ENCODE assay signal across 8 cellular contexts in genomic region chr7:90244565-90244908, GRCh38. TPM values are rescaled to one million over a fixed set of nuclear protein-coding genes. Genes with fewer than 3 reads are reported as not detected.
DNase-seq lines count a peak whose midpoint lies in the region; ATAC-seq and TF ChIP-seq lines count a peak whose summit lies in the region.

No MANE protein-coding gene starts in this region.

- peaks cover 44% of the 10 kb centered on the region for H3K27me3 Mint-ChIP-seq in activated CD4-positive, alpha-beta T cell treated with anti-CD3 and anti-CD28 coated beads, Interleukin-2, amount 10 ng/mL, durations not matched to agents 24 days and 14 days
- peaks cover 22% of the 10 kb centered on the region for H3K27me3 Mint-ChIP-seq in activated naive CD8-positive, alpha-beta T cell

- H3K4me1 ChIP-seq in left lung (peaks cover 0 to 11% of the 10 kb centered on the region in 2 donors), thoracic aorta (ENCODE audit: control insufficient read depth in 1 of 2, low read depth in 2 of 2) (peaks cover 5 to 19% of the 10 kb centered on the region in 2 donors)

- H3K9me3 ChIP-seq in left lung (no peaks in the 10 kb centered on the region), thoracic aorta (no peaks in the 10 kb centered on the region)

- intact Hi-C loops in activated CD4-positive, alpha-beta T cell treated with anti-CD3 and anti-CD28 coated beads, Interleukin-2, amount 10 ng/mL, durations not matched to agents 24 days and 14 days (cut with micrococcal nuclease) = loop anchor here (2.0 to 10.0 kb wide), 2 partner anchors 66 to 350 kb away; partner anchors contain the start of gene CDK14
- intact Hi-C loops in left lung (cut with DNase I) = no loop called here

- no peaks in the 10 kb centered on the region for H3K36me3 Mint-ChIP-seq in activated CD4-positive, alpha-beta T cell treated with anti-CD3 and anti-CD28 coated beads, Interleukin-2, amount 10 ng/mL, durations not matched to agents 24 days and 14 days (ENCODE audit: low read depth)
- no peaks in the 10 kb centered on the region for H3K36me3 Mint-ChIP-seq in activated naive CD8-positive, alpha-beta T cell

- H3K9me3 Mint-ChIP-seq in activated CD4-positive, alpha-beta T cell treated with anti-CD3 and anti-CD28 coated beads, Interleukin-2, amount 10 ng/mL, durations not matched to agents 24 days and 14 days = no peaks in the 10 kb centered on the region
- no peaks in the 10 kb centered on the region for H3K9me3 Mint-ChIP-seq in activated naive CD8-positive, alpha-beta T cell (ENCODE audit: low read depth)

- H3K4me3 Mint-ChIP-seq in activated CD4-positive, alpha-beta T cell treated with anti-CD3 and anti-CD28 coated beads, Interleukin-2, amount 10 ng/mL, durations not matched to agents 24 days and 14 days = peak overlapping the region; percentile 85
- peak overlapping the region; percentile 95 for H3K4me3 Mint-ChIP-seq in activated naive CD8-positive, alpha-beta T cell

- no peak for DNase-seq in activated CD4-positive, alpha-beta T cell treated with anti-CD3 and anti-CD28 coated beads, Interleukin-2, amount 10 ng/mL, durations not matched to agents 24 days and 14 days
- DNase-seq in activated CD4-positive, alpha-beta T cell treated with anti-CD3 and anti-CD28 coated beads for 4 hours = no peak
- DNase-seq in left lung (no peak), thoracic aorta (ENCODE audit: low spot score) (no peak), H4 (ENCODE audit: low spot score) (no peak), NCI-H2196 (lab: John Stamatoyannopoulos, UW; ENCODE audit: unreplicated experiment) (no peak)

- H3K27ac ChIP-seq in left lung (peak overlapping the region; percentile 34 to 55), thoracic aorta (no peak overlapping the region)

- H3K27ac Mint-ChIP-seq in activated CD4-positive, alpha-beta T cell treated with anti-CD3 and anti-CD28 coated beads, Interleukin-2, amount 10 ng/mL, durations not matched to agents 24 days and 14 days = no peak overlapping the region
- no peak overlapping the region for H3K27ac Mint-ChIP-seq in activated naive CD8-positive, alpha-beta T cell

- peaks cover 12% of the 10 kb centered on the region for H3K4me1 Mint-ChIP-seq in activated CD4-positive, alpha-beta T cell treated with anti-CD3 and anti-CD28 coated beads, Interleukin-2, amount 10 ng/mL, durations not matched to agents 24 days and 14 days
- H3K4me1 Mint-ChIP-seq in activated naive CD8-positive, alpha-beta T cell (ENCODE audit: low read depth) = peaks cover 13% of the 10 kb centered on the region

- no peak for ATAC-seq in left lung
- peak; percentile 62 for ATAC-seq in thoracic aorta (ENCODE audit: insufficient number of reproducible peaks, low FRiP score, low read depth)
- no peak for ATAC-seq in GM21737 (IDR thresholded peaks at IDR 0.05; ENCODE audit: unreplicated experiment)

- H3K4me3 ChIP-seq in left lung (peak overlapping the region; percentile 60 to 70), thoracic aorta (peak overlapping the region; percentile 87)

- H3K27me3 ChIP-seq in left lung (peaks cover 0 to 38% of the 10 kb centered on the region in 2 donors), thoracic aorta (replicated peaks; ENCODE audit: insufficient read depth) (no peaks in the 10 kb centered on the region)

- H3K36me3 ChIP-seq in left lung = no peaks in the 10 kb centered on the region
- H3K36me3 ChIP-seq in thoracic aorta = no peaks in the 10 kb centered on the region

- TF ChIP-seq CTCF in left lung (IDR thresholded peaks at IDR 0.05) (no peak), thoracic aorta (IDR thresholded peaks at IDR 0.05) (no peak)

RNA-seq across cellular contexts. Expression of gene CFAP69, which starts 0.4 kb away (rescaled TPM):
- total RNA-seq in activated CD4-positive, alpha-beta T cell treated with anti-CD3 and anti-CD28 coated beads, Interleukin-2, amount 10 ng/mL, durations not matched to agents 24 days and 14 days = not detected in 2 replicates
- 1 to 10 TPM; 4.5 to 5.0 TPM for total RNA-seq in left lung
- total RNA-seq in thoracic aorta = 10 to 100 TPM in 1 of 2 donors, 1 to 10 TPM in 1; 3.8 to 14.0 TPM
- total RNA-seq in H4 (2014; rRNA removed; shearing (Covaris generic)) = 1.3 and 1.8 TPM in 2 replicates

RNA-seq across cellular contexts. Expression of gene STEAP2, which starts 33.0 kb away (rescaled TPM):
- total RNA-seq in activated CD4-positive, alpha-beta T cell treated with anti-CD3 and anti-CD28 coated beads, Interleukin-2, amount 10 ng/mL, durations not matched to agents 24 days and 14 days = 0.02 TPM in 1 of 2 replicates, not detected in the other
- total RNA-seq in left lung (10 to 100 TPM; 22.9 to 24.6 TPM), thoracic aorta (10 to 100 TPM; 27.7 to 31.0 TPM)
- 5.8 and 9.0 TPM in 2 replicates for total RNA-seq in H4 (2014; rRNA removed; shearing (Covaris generic))

Comparison
In these comparisons a context has a peak if more than half of its experiments do, and no peak if none do; other contexts are left out.
1. H3K27ac ChIP-seq: peak in left lung (2 of 2); none in thoracic aorta (0 of 2).